In the genomic region with DNA sequence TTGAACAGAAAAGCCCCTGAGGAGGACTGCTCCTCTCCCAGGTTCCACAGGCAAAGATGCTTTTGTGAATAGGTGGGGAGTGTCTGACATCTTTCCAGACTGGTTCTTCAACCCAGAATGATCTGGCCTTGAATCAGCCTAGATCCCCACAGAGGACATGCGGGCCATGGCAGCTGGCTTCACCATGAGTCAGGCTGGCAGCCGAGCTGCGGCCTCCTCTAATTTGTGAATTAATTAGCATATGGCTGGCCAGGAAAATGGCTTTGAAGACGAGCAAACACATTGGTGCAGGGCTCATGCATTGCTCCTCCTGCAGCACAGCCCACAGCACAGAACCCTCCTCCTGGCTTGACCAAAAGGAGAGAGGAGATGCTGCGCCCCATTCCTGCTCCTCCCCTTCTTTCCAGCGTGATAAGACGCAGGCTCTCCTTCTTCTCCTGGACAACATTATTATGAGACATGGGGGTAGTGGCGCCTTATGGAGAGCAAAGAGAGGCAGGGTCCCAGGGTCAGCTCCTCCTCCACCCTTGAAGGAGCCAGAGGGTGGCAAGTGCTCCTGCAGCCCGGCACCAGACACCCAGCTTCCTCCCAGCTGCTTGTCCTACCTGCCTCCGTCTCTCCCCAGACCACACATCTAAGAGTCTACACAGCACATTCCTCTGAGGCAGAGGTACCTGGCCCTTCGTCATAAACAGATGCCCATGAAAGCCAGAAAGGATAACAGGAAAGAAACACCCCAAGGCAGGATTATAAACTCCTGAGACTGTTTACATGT, we compare ENCODE assay signal across 12 cellular contexts.
DNase-seq lines count a peak whose midpoint lies in the region; ATAC-seq and TF ChIP-seq lines count a peak whose summit lies in the region.
"Had no signal": no experiment of that assay in that cellular context is flagged by ENCODE, and none has a peak within 500 bp of the region (broad histone marks: within the 10 kb centered on the region; RNA-seq: fewer than 3 reads in every experiment).

No MANE protein-coding gene starts in this region.

- no peak overlapping the region for H3K27ac Mint-ChIP-seq in activated CD4-positive, alpha-beta T cell treated with anti-CD3 and anti-CD28 coated beads for 36 hours
- H3K27ac Mint-ChIP-seq in T-helper 2 cell treated with Interferon-gamma antibody and Interleukin-4, amounts not matched to agents 5 μg/mL and 100 μg/mL, for 36 hours, result no peak overlapping the region
- H3K27ac Mint-ChIP-seq: activated CD8-positive, alpha-beta memory T cell treated with anti-CD3 and anti-CD28 coated beads, Interleukin-2, amount 10 ng/mL, durations not matched to agents 7 days and 5 days; B cell; effector memory CD8-positive, alpha-beta T cell had no signal

- H3K4me3 ChIP-seq in IMR-90 (ENCODE audit: insufficient read depth, low read depth, low read length), result no peak overlapping the region
- H3K4me3 ChIP-seq in mammary epithelial cell (replicated peaks in 1 of 3; ENCODE audit: insufficient read depth in 1 of 3, low read depth in 2 of 3, low read length in 3 of 3), result no peak overlapping the region
- no peak overlapping the region for H3K4me3 ChIP-seq in mesendoderm (ENCODE audit: low read length)
- no peak overlapping the region for H3K4me3 ChIP-seq in lower lobe of right lung

- H3K4ac ChIP-seq in IMR-90 (ENCODE audit: low read depth, low read length) (no peak overlapping the region), mesendoderm (ENCODE audit: low read depth, low read length) (no peak overlapping the region)

- DNase-seq in AG20443 (ENCODE audit: low spot score), result peak; percentile 70
- peak; percentile 22 for DNase-seq in IMR-90
- DNase-seq in mammary epithelial cell, result peak; percentile 91
- DNase-seq in mesendoderm, result peak; percentile 36
- DNase-seq in activated CD4-positive, alpha-beta T cell treated with anti-CD3 and anti-CD28 coated beads for 36 hours, result no peak
- DNase-seq in T-helper 2 cell treated with Interferon-gamma antibody and Interleukin-4, amounts not matched to agents 5 μg/mL and 100 μg/mL, for 36 hours (ENCODE audit: low spot score), result no peak
- no peak for DNase-seq in lower lobe of right lung
- DNase-seq: activated CD8-positive, alpha-beta memory T cell treated with anti-CD3 and anti-CD28 coated beads, Interleukin-2, amount 10 ng/mL, durations not matched to agents 7 days and 5 days; effector memory CD8-positive, alpha-beta T cell had no signal

- intact Hi-C loops in IMR-90 (cut with micrococcal nuclease), result loop anchor here (5.0 to 10.0 kb wide), 2 partner anchors 50 to 62 kb away; partner anchors contain the start of gene EDAR
- intact Hi-C loops in mammary epithelial cell (cut with micrococcal nuclease), result loop anchor here (2.0 to 5.0 kb wide), 4 partner anchors 68 to 285 kb away; partner anchors contain the start of gene SH3RF3
- intact Hi-C loops in activated CD4-positive, alpha-beta T cell treated with anti-CD3 and anti-CD28 coated beads for 36 hours (cut with DNase I, micrococcal nuclease), result no loop called here
- intact Hi-C loops in lower lobe of right lung (cut with DNase I), result no loop called here

- H3K79me2 ChIP-seq in mammary epithelial cell (ENCODE audit: insufficient read depth, low read length) (no peaks in the 10 kb centered on the region), mesendoderm (ENCODE audit: control insufficient read depth, insufficient read depth, low read length) (no peaks in the 10 kb centered on the region)

- in situ Hi-C loops in IMR-90 (cut with MboI; ENCODE audit: low sequenced_read_pairs), result no loop called here
- in situ Hi-C loops in mammary epithelial cell (cut with MboI; ENCODE audit: low sequenced_read_pairs in 2 of 2), result no loop called here

- H2AK9ac ChIP-seq in IMR-90 (replicated peaks; ENCODE audit: low read depth, low read length, poor library complexity), result no peak overlapping the region

- H3K56ac ChIP-seq in IMR-90 (ENCODE audit: extremely low read depth, insufficient read depth, low read length) (no peak overlapping the region), mesendoderm (ENCODE audit: low read length) (no peak overlapping the region)

- H3K36me3 ChIP-seq in IMR-90 (ENCODE audit: control insufficient read depth, insufficient read depth, low read length) (no peaks in the 10 kb centered on the region), mammary epithelial cell (ENCODE audit: insufficient read depth, low read length) (no peaks in the 10 kb centered on the region), mesendoderm (ENCODE audit: control insufficient read depth, insufficient read depth, low read length) (no peaks in the 10 kb centered on the region), lower lobe of right lung (no peaks in the 10 kb centered on the region)
- H3K36me3 ChIP-seq: neutrophil had no signal

- H2BK120ac ChIP-seq in IMR-90 (ENCODE audit: low read depth, low read length) (no peak overlapping the region), mesendoderm (ENCODE audit: low read depth, low read length) (no peak overlapping the region)

- H3K27me3 Mint-ChIP-seq in activated CD4-positive, alpha-beta T cell treated with anti-CD3 and anti-CD28 coated beads for 36 hours, result no peaks in the 10 kb centered on the region
- no peaks in the 10 kb centered on the region for H3K27me3 Mint-ChIP-seq in T-helper 2 cell treated with Interferon-gamma antibody and Interleukin-4, amounts not matched to agents 5 μg/mL and 100 μg/mL, for 36 hours (ENCODE audit: low read depth)
- H3K27me3 Mint-ChIP-seq: activated CD8-positive, alpha-beta memory T cell treated with anti-CD3 and anti-CD28 coated beads, Interleukin-2, amount 10 ng/mL, durations not matched to agents 7 days and 5 days; B cell had no signal

- H2BK20ac ChIP-seq in IMR-90 (ENCODE audit: low read depth, low read length), result no peak overlapping the region

- no peak for TF ChIP-seq POLR2A in IMR-90 (IDR thresholded peaks at IDR 0.05; ENCODE audit: low read depth, low read length)

- H3K4me1 ChIP-seq in IMR-90 (ENCODE audit: control insufficient read depth, insufficient read depth, low read length), result peaks cover 2% of the 10 kb centered on the region; the same call in 1 of the 2 replicates
- H3K4me1 ChIP-seq in mammary epithelial cell (ENCODE audit: insufficient read depth, low read length), result peaks cover 39% of the 10 kb centered on the region
- H3K4me1 ChIP-seq in mesendoderm (ENCODE audit: control insufficient read depth, low read depth, low read length), result no peaks in the 10 kb centered on the region
- no peaks in the 10 kb centered on the region for H3K4me1 ChIP-seq in lower lobe of right lung

- no peak overlapping the region for H3K23ac ChIP-seq in IMR-90 (ENCODE audit: low read depth, low read length)
- no peak overlapping the region for H3K23ac ChIP-seq in mesendoderm (ENCODE audit: low read length)

- H3K9me3 ChIP-seq in IMR-90 (ENCODE audit: control insufficient read depth, insufficient read depth, low read length), result no peaks in the 10 kb centered on the region
- H3K9me3 ChIP-seq in mammary epithelial cell (replicated peaks; ENCODE audit: insufficient read depth, low read length), result no peaks in the 10 kb centered on the region
- H3K9me3 ChIP-seq in lower lobe of right lung, result no peaks in the 10 kb centered on the region
- H3K9me3 ChIP-seq: neutrophil had no signal

- WGBS in IMR-90 (ENCODE audit: extremely low coverage in 2 of 2, insufficient read length in 1 of 2), 2 experiments, result no CpG with 5 or more reads among the region's 11 CpGs
- WGBS in mammary epithelial cell (ENCODE audit: low coverage, missing lambda C conversion rate), result 34% methylated on average over 8 of the region's 11 CpGs
- WGBS in mesendoderm (ENCODE audit: extremely low coverage, insufficient coverage, low lambda C conversion rate), result no CpG with 5 or more reads among the region's 11 CpGs

- H4K8ac ChIP-seq in IMR-90 (ENCODE audit: low read depth in 2 of 2, low read length in 2 of 2) (no peak overlapping the region), mesendoderm (ENCODE audit: low read depth, low read length) (no peak overlapping the region)

- H3K14ac ChIP-seq in IMR-90 (replicated peaks; ENCODE audit: low read depth, low read length), result no peak overlapping the region

- H3K9me3 Mint-ChIP-seq in activated CD4-positive, alpha-beta T cell treated with anti-CD3 and anti-CD28 coated beads for 36 hours (ENCODE audit: low read depth), result no peaks in the 10 kb centered on the region
- no peaks in the 10 kb centered on the region for H3K9me3 Mint-ChIP-seq in T-helper 2 cell treated with Interferon-gamma antibody and Interleukin-4, amounts not matched to agents 5 μg/mL and 100 μg/mL, for 36 hours
- H3K9me3 Mint-ChIP-seq: effector memory CD8-positive, alpha-beta T cell had no signal

- no peak overlapping the region for H3K4me3 Mint-ChIP-seq in activated CD4-positive, alpha-beta T cell treated with anti-CD3 and anti-CD28 coated beads for 36 hours
- no peak overlapping the region for H3K4me3 Mint-ChIP-seq in T-helper 2 cell treated with Interferon-gamma antibody and Interleukin-4, amounts not matched to agents 5 μg/mL and 100 μg/mL, for 36 hours
- H3K4me3 Mint-ChIP-seq: activated CD8-positive, alpha-beta memory T cell treated with anti-CD3 and anti-CD28 coated beads, Interleukin-2, amount 10 ng/mL, durations not matched to agents 7 days and 5 days; B cell; effector memory CD8-positive, alpha-beta T cell had no signal

- no peak overlapping the region for H2BK15ac ChIP-seq in IMR-90 (ENCODE audit: low read depth, low read length)
- no peak overlapping the region for H2BK15ac ChIP-seq in mesendoderm (replicated peaks; ENCODE audit: low read depth)

- H3K27ac ChIP-seq in IMR-90 (ENCODE audit: insufficient read depth, low read length) (no peak overlapping the region), mammary epithelial cell (ENCODE audit: insufficient read depth, low read depth, low read length) (no peak overlapping the region), mesendoderm (ENCODE audit: low read depth, low read length) (no peak overlapping the region), lower lobe of right lung (no peak overlapping the region)
- H3K27ac ChIP-seq: neutrophil had no signal

- no peaks in the 10 kb centered on the region for H4K20me1 ChIP-seq in IMR-90 (ENCODE audit: insufficient read depth, low read length)
- H4K20me1 ChIP-seq in mammary epithelial cell (ENCODE audit: insufficient read depth, low read length), result no peaks in the 10 kb centered on the region

- no peaks in the 10 kb centered on the region for H3K79me1 ChIP-seq in IMR-90 (ENCODE audit: low read depth in 1 of 2, low read length in 2 of 2)
- no peaks in the 10 kb centered on the region for H3K79me1 ChIP-seq in mesendoderm (ENCODE audit: low read length)

- CTCF ChIA-PET in IMR-90 (lab: Yijun Ruan, JAX), result no interaction called here
- CTCF ChIA-PET in mammary epithelial cell (lab: Charles Lee; ENCODE audit: low non-redundant PET), result no interaction called here
- CTCF ChIA-PET in activated CD4-positive, alpha-beta T cell treated with anti-CD3 and anti-CD28 coated beads for 36 hours (lab: Charles Lee), result no interaction called here

- no peaks in the 10 kb centered on the region for H3K36me3 Mint-ChIP-seq in activated CD4-positive, alpha-beta T cell treated with anti-CD3 and anti-CD28 coated beads for 36 hours (ENCODE audit: low read depth)
- H3K36me3 Mint-ChIP-seq in T-helper 2 cell treated with Interferon-gamma antibody and Interleukin-4, amounts not matched to agents 5 μg/mL and 100 μg/mL, for 36 hours (ENCODE audit: low read depth), result no peaks in the 10 kb centered on the region
- H3K36me3 Mint-ChIP-seq: activated CD8-positive, alpha-beta memory T cell treated with anti-CD3 and anti-CD28 coated beads, Interleukin-2, amount 10 ng/mL, durations not matched to agents 7 days and 5 days had no signal

- no peak overlapping the region for H2AK5ac ChIP-seq in IMR-90 (ENCODE audit: low read depth, low read length)
- no peak overlapping the region for H2AK5ac ChIP-seq in mesendoderm (ENCODE audit: low read length)

- POLR2A ChIA-PET in IMR-90 (lab: Charles Lee; ENCODE audit: unreplicated experiment), result no interaction called here
- POLR2A ChIA-PET in activated CD4-positive, alpha-beta T cell treated with anti-CD3 and anti-CD28 coated beads for 36 hours (lab: Charles Lee), result no interaction called here

- H3K9ac ChIP-seq in IMR-90 (ENCODE audit: low read depth, low read length), result no peak overlapping the region
- H3K9ac ChIP-seq in mammary epithelial cell (ENCODE audit: insufficient read depth, low read length), result no peak overlapping the region
- H3K9ac ChIP-seq in mesendoderm (ENCODE audit: low read length), result no peak overlapping the region

- H2AFZ ChIP-seq in IMR-90 (replicated peaks; ENCODE audit: low read length, poor library complexity) (no peak overlapping the region), mammary epithelial cell (ENCODE audit: low read depth, low read length) (no peak overlapping the region)

- H3K4me1 Mint-ChIP-seq in activated CD4-positive, alpha-beta T cell treated with anti-CD3 and anti-CD28 coated beads for 36 hours, result no peaks in the 10 kb centered on the region
- H3K4me1 Mint-ChIP-seq in T-helper 2 cell treated with Interferon-gamma antibody and Interleukin-4, amounts not matched to agents 5 μg/mL and 100 μg/mL, for 36 hours (ENCODE audit: low read depth), result no peaks in the 10 kb centered on the region
- H3K4me1 Mint-ChIP-seq: activated CD8-positive, alpha-beta memory T cell treated with anti-CD3 and anti-CD28 coated beads, Interleukin-2, amount 10 ng/mL, durations not matched to agents 7 days and 5 days; B cell had no signal

- H3K9me1 ChIP-seq in IMR-90 (ENCODE audit: insufficient read depth, low read length), result no peaks in the 10 kb centered on the region

- dilution Hi-C loops in IMR-90 (cut with HindIII; ENCODE audit: low sequenced_read_pairs, unreplicated experiment) (no loop called here), mammary epithelial cell (cut with HindIII; ENCODE audit: low sequenced_read_pairs) (no loop called here)

- ATAC-seq in IMR-90 (ENCODE audit: low read depth) (peak; percentile 61), HG03159 (IDR thresholded peaks at IDR 0.05; ENCODE audit: unreplicated experiment) (no peak), lower lobe of right lung (no peak)
- ATAC-seq in activated CD4-positive, alpha-beta T cell treated with anti-CD3 and anti-CD28 coated beads for 36 hours, result no peak
- ATAC-seq: activated CD8-positive, alpha-beta memory T cell treated with anti-CD3 and anti-CD28 coated beads, Interleukin-2, amount 10 ng/mL, durations not matched to agents 7 days and 5 days; effector memory CD8-positive, alpha-beta T cell had no signal

- TF ChIP-seq CTCF in IMR-90 (conservative IDR thresholded peaks at IDR 0.05; ENCODE audit: low read depth, low read length), result no peak
- no peak for TF ChIP-seq CTCF in mammary epithelial cell (conservative IDR thresholded peaks at IDR 0.05 in 1 of 2, IDR thresholded peaks at IDR 0.05 in 1 of 2; ENCODE audit: extremely low read depth in 1 of 2, insufficient read depth in 1 of 2, low read depth in 1 of 2, low read length in 2 of 2)
- TF ChIP-seq CTCF in lower lobe of right lung (IDR thresholded peaks at IDR 0.05), result no peak

- H3K27me3 ChIP-seq in IMR-90 (ENCODE audit: control insufficient read depth, insufficient read depth, low read length), result peaks cover 86% of the 10 kb centered on the region
- peaks cover 14% of the 10 kb centered on the region for H3K27me3 ChIP-seq in mammary epithelial cell (ENCODE audit: insufficient read depth, low read length)
- H3K27me3 ChIP-seq in mesendoderm (ENCODE audit: insufficient read depth, low read length, poor library complexity), result no peaks in the 10 kb centered on the region
- no peaks in the 10 kb centered on the region for H3K27me3 ChIP-seq in lower lobe of right lung (ENCODE audit: low read depth)

- H3K18ac ChIP-seq in IMR-90 (ENCODE audit: low read depth, low read length), result no peak overlapping the region
- no peak overlapping the region for H3K18ac ChIP-seq in mesendoderm (ENCODE audit: low read length)

- H3K4me2 ChIP-seq in IMR-90 (ENCODE audit: low read depth, low read length) (no peak overlapping the region), mammary epithelial cell (ENCODE audit: insufficient read depth, low read depth, low read length) (peak overlapping the region; percentile 10), mesendoderm (ENCODE audit: low read length) (no peak overlapping the region)

- TF ChIP-seq RAD21 in IMR-90 (IDR thresholded peaks at IDR 0.05; ENCODE audit: low read length), result no peak

- H4K5ac ChIP-seq in IMR-90 (ENCODE audit: low read depth, low read length) (no peak overlapping the region), mesendoderm (ENCODE audit: low read length) (no peak overlapping the region)

- BruUV-seq in IMR-90 (replicated peaks; lab: Mats Ljungman, UMichigan) (no TSS peak), mammary epithelial cell (replicated peaks; lab: Mats Ljungman, UMichigan) (no TSS peak)

- no peak overlapping the region for H4K91ac ChIP-seq in IMR-90 (ENCODE audit: insufficient read depth, low read depth, low read length)

- H2BK5ac ChIP-seq in IMR-90 (ENCODE audit: low read depth, low read length, poor library complexity, severe bottlenecking) (no peak overlapping the region), mesendoderm (ENCODE audit: low read length) (no peak overlapping the region)

Comparison
In these comparisons a context has a peak if more than half of its experiments do, and no peak if none do; other contexts are left out.
1. DNase-seq: peak in AG20443 (single experiment), IMR-90 (single experiment), mammary epithelial cell (single experiment) and mesendoderm (single experiment); none in activated CD4-positive, alpha-beta T cell treated with anti-CD3 and anti-CD28 coated beads for 36 hours (single experiment), T-helper 2 cell treated with Interferon-gamma antibody and Interleukin-4, amounts not matched to agents 5 μg/mL and 100 μg/mL, for 36 hours (single experiment) and lower lobe of right lung (single experiment).
2. intact Hi-C loops: an anchor here in IMR-90 (5.0 to 10.0 kb wide) and mammary epithelial cell (2.0 to 5.0 kb wide); none called in activated CD4-positive, alpha-beta T cell treated with anti-CD3 and anti-CD28 coated beads for 36 hours and lower lobe of right lung.